24 cellular contexts compared by ENCODE assay signal in genomic region chr12:116384175-116384574, GRCh38.
"Had no signal": no experiment of that assay in that cellular context is flagged by ENCODE, and none has a peak within 500 bp of the region (broad histone marks: within the 10 kb centered on the region; RNA-seq: fewer than 3 reads in every experiment).

No MANE protein-coding gene starts in this region.

- H3K4me1 Mint-ChIP-seq: activated T-helper 17 cell treated with anti-CD3 and anti-CD28 coated beads, Interleukin-2, amount 50 U/mL, for 72 hours; central memory CD8-positive, alpha-beta T cell; natural killer cell had no signal

- H3K9me3 ChIP-seq: breast epithelium, esophagus squamous epithelium, gastrocnemius medialis, neutrophil, pancreas, thyroid gland had no signal

- H3K27me3 Mint-ChIP-seq: activated naive CD8-positive, alpha-beta T cell treated with anti-CD3 and anti-CD28 coated beads for 36 hours had no signal

- H3K36me3 Mint-ChIP-seq: activated naive CD8-positive, alpha-beta T cell treated with anti-CD3 and anti-CD28 coated beads for 36 hours; natural killer cell had no signal

- H3K4me3 Mint-ChIP-seq: activated naive CD8-positive, alpha-beta T cell treated with anti-CD3 and anti-CD28 coated beads for 36 hours; activated T-cell treated with anti-CD3 and anti-CD28 coated beads, Interleukin-2, amount 50 U/mL, for 24 hours; activated T-helper 17 cell treated with anti-CD3 and anti-CD28 coated beads, Interleukin-2, amount 50 U/mL, for 72 hours; central memory CD8-positive, alpha-beta T cell; natural killer cell had no signal

- H3K4me3 ChIP-seq: breast epithelium, coronary artery, esophagus squamous epithelium, gastrocnemius medialis, pancreas, thyroid gland had no signal

- DNase-seq: activated CD4-positive, alpha-beta T cell treated with anti-CD3 and anti-CD28 coated beads for 1 hour; activated naive CD8-positive, alpha-beta T cell treated with anti-CD3 and anti-CD28 coated beads for 36 hours; activated T-cell treated with anti-CD3 and anti-CD28 coated beads, Interleukin-2, amount 50 U/mL, for 24 hours; esophagus squamous epithelium; gastrocnemius medialis; hippocampal formation; left ventricle myocardium superior; mammary epithelial cell; midbrain; natural killer cell; pancreas; right cardiac atrium; stimulated activated CD4-positive, alpha-beta T cell treated with anti-CD3 and anti-CD28 coated beads, Interleukin-12 subunit alpha, Interleukin-12 subunit beta, amount 100 ng/mL, for 4 hours; stimulated activated CD4-positive, alpha-beta T cell treated with anti-CD3 and anti-CD28 coated beads, Interleukin-4, amount 100 ng/mL, for 4 hours; stimulated activated naive CD8-positive, alpha-beta T cell treated with anti-CD3 and anti-CD28 coated beads, Interleukin-15, Interleukin-2, amounts not matched to agents 100 U/mL and 50 U/mL, for 24 hours; substantia nigra; thyroid gland had no signal

- FAIRE-seq: pancreas, TTC549 had no signal

- H3K27me3 ChIP-seq: breast epithelium, esophagus squamous epithelium, gastrocnemius medialis, neutrophil, pancreas, thyroid gland had no signal

- H3K27ac ChIP-seq: breast epithelium, coronary artery, esophagus squamous epithelium, gastrocnemius medialis, neutrophil, pancreas, thyroid gland, WERI-Rb-1 had no signal

- ATAC-seq: activated T-helper 17 cell treated with anti-CD3 and anti-CD28 coated beads, Interleukin-2, amount 50 U/mL, for 72 hours; gastrocnemius medialis; left ventricle myocardium superior; natural killer cell; right cardiac atrium; stimulated activated naive CD8-positive, alpha-beta T cell treated with anti-CD3 and anti-CD28 coated beads, Interleukin-15, Interleukin-2, amounts not matched to agents 100 U/mL and 50 U/mL, for 24 hours had no signal

- H3K9me3 Mint-ChIP-seq: activated naive CD8-positive, alpha-beta T cell treated with anti-CD3 and anti-CD28 coated beads for 36 hours; activated T-cell treated with anti-CD3 and anti-CD28 coated beads, Interleukin-2, amount 50 U/mL, for 24 hours; activated T-helper 17 cell treated with anti-CD3 and anti-CD28 coated beads, Interleukin-2, amount 50 U/mL, for 72 hours; central memory CD8-positive, alpha-beta T cell; natural killer cell had no signal

- H3K36me3 ChIP-seq: breast epithelium, esophagus squamous epithelium, gastrocnemius medialis, neutrophil, pancreas, thyroid gland, WERI-Rb-1 had no signal

- H3K27ac Mint-ChIP-seq: activated naive CD8-positive, alpha-beta T cell treated with anti-CD3 and anti-CD28 coated beads for 36 hours; activated T-cell treated with anti-CD3 and anti-CD28 coated beads, Interleukin-2, amount 50 U/mL, for 24 hours; activated T-helper 17 cell treated with anti-CD3 and anti-CD28 coated beads, Interleukin-2, amount 50 U/mL, for 72 hours; natural killer cell had no signal
